In genomic region chr11:65701686-65702085, GRCh38 we compare ENCODE assay signal across 34 cellular contexts.
"Had no signal": no experiment of that assay in that cellular context is flagged by ENCODE, and none has a peak within 500 bp of the region (broad histone marks: within the 10 kb centered on the region; RNA-seq: fewer than 3 reads in every experiment).

No MANE protein-coding gene starts in this region.

- H3K4me3 ChIP-seq: MG63 had no signal

- H3K36me3 ChIP-seq: MG63 had no signal

- DNase-seq: Karpas-422, Kasumi-1, MG63, MM.1S, MV-4-11, NCI-H1092, NCI-H1092 treated with DMSO at 0.1 percent for 48 hours, NCI-H1105, NCI-H1105 treated with DMSO at 0.1 percent for 48 hours, NCI-H1417, NCI-H1417 treated with DMSO at 0.1 percent for 48 hours, NCI-H1436, NCI-H1436 treated with DMSO at 0.1 percent for 48 hours, NCI-H146, NCI-H1694, NCI-H1694 treated with DMSO at 0.1 percent for 48 hours, NCI-H187, NCI-H187 treated with DMSO at 0.1 percent for 48 hours, NCI-H1930, NCI-H2029, NCI-H2029 treated with DMSO at 0.1 percent for 48 hours, NCI-H2081, NCI-H2081 treated with DMSO at 0.1 percent for 48 hours, NCI-H2107, NCI-H2171, NCI-H2171 treated with DMSO at 0.1 percent for 48 hours, NCI-H2227 treated with DMSO at 0.1 percent for 48 hours, NCI-H226, NCI-H345, NCI-H446, NCI-H446 treated with DMSO at 0.1 percent for 48 hours, NCI-H510A, NCI-H510A treated with DMSO at 0.1 percent for 48 hours, NCI-H524 had no signal

- H3K9me3 ChIP-seq: MG63 had no signal
